Comparison of ENCODE assay signal across 8 cellular contexts in the genomic region with DNA sequence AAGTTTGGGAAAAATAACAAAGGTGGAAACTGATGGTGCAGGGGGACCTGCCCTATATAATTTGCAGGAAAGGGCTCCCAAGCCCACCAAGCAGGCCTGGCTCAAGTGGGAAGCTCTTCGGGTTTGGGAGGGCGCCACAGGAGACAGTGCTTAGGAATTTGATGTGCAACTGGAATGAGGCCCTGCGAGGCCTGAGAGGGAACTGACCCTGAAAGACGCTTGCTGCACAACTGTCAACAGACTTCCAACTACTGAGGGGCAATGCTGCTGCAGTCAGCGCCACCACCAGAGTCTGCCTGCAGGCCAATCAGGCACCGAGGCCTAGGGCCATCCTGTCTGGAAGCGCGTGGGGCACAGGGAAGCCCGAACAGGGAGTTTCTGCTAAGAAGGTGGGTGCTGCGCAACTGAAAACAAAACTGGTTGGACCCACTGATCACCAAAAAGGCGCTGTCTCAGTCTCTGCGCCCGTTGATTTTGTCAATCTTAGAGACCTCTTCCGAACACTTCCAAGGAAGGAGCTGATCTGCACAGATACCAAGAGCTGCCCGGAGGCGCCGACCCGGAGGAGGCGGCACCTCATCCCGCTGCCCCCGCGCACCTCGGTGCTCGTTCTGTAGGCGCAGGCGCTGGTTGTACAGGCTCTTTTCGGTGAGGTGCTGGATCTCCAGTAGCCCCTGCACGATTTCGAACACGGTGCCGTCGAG.
DNase-seq lines count a peak whose midpoint lies in the region; ATAC-seq and TF ChIP-seq lines count a peak whose summit lies in the region.

No MANE protein-coding gene starts in this region.

- ATAC-seq in HG03045 (IDR thresholded peaks at IDR 0.05; ENCODE audit: unreplicated experiment) (peak; percentile 10), GM21619 (IDR thresholded peaks at IDR 0.05; ENCODE audit: unreplicated experiment) (no peak), GM18870 (IDR thresholded peaks at IDR 0.05; ENCODE audit: unreplicated experiment) (no peak)

- no peak for TF ChIP-seq CTCF in fibroblast of mammary gland (conservative IDR thresholded peaks at IDR 0.05; ENCODE audit: control insufficient read depth, insufficient read depth, low read depth, low read length)
- no peak for TF ChIP-seq CTCF in nephron progenitor cell (IDR thresholded peaks at IDR 0.05)

- H3K4me1 Mint-ChIP-seq in nephron progenitor cell, result peaks cover 57% of the 10 kb centered on the region

- H3K27me3 Mint-ChIP-seq in nephron progenitor cell (ENCODE audit: low read depth, poor library complexity), result peaks cover 4% of the 10 kb centered on the region

- peak overlapping the region; percentile 90 for H3K4me3 Mint-ChIP-seq in nephron progenitor cell

- peak overlapping the region; percentile 79 for H3K4me3 ChIP-seq in fibroblast of mammary gland (ENCODE audit: control insufficient read depth, low read depth, low read length)

- H3K9me3 Mint-ChIP-seq in nephron progenitor cell, result no peaks in the 10 kb centered on the region

- no peaks in the 10 kb centered on the region for H3K36me3 Mint-ChIP-seq in nephron progenitor cell (ENCODE audit: low read depth)

- DNase-seq in NOMO-1 treated with DMSO at 0.1 percent for 48 hours (lab: John Stamatoyannopoulos, UW; ENCODE audit: unreplicated experiment), result peak; percentile 17
- no peak for DNase-seq in NOMO-1 (lab: John Stamatoyannopoulos, UW; ENCODE audit: unreplicated experiment in 2 of 2)
- DNase-seq in T1000 (lab: John Stamatoyannopoulos, UW), result peak; percentile 39
- no peak for DNase-seq in fibroblast of mammary gland (ENCODE audit: low read depth)
- DNase-seq in nephron progenitor cell, result peak; percentile 38

- no peak overlapping the region for H3K27ac Mint-ChIP-seq in nephron progenitor cell

Comparison
In these comparisons a context has a peak if more than half of its experiments do, and no peak if none do; other contexts are left out.
1. DNase-seq: peak in NOMO-1 treated with DMSO at 0.1 percent for 48 hours (single experiment), T1000 (single experiment) and nephron progenitor cell (single experiment); none in NOMO-1 (0 of 2) and fibroblast of mammary gland (single experiment).